In the genomic region with DNA sequence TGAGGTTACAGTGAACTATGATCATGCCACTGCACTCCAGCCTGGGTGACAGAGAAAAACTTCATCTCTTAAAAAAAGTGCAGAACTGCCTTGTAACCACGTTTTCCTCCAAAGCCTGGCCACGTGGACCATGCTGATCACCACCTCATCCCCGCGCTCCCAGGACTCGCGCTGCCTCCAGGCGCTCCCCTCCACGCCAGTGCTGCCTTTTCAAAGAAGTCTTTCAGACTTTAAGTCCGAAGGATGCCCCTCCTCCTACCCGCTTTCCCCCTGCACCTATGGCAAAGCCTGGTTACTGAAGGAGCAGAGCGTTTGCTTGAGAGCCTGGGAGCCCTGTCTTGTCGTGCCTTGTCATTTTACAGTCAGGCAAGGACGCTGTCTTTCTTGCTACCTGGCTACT, we compare ENCODE assay signal across 14 cellular contexts.
"Had no signal": no experiment of that assay in that cellular context is flagged by ENCODE, and none has a peak within 500 bp of the region (broad histone marks: within the 10 kb centered on the region; RNA-seq: fewer than 3 reads in every experiment).

No MANE protein-coding gene starts in this region.

- H3K27ac Mint-ChIP-seq: activated CD8-positive, alpha-beta T cell treated with anti-CD3 and anti-CD28 coated beads for 36 hours; activated naive CD8-positive, alpha-beta T cell treated with anti-CD3 and anti-CD28 coated beads, Interleukin-2, amount 50 U/mL, for 24 hours; dendritic cell treated with granulocyte-macrophage colony-stimulating factor and Interleukin-4, amounts not matched to agents 40 ng/mL and 50 ng/mL, for 4 days; natural killer cell treated with Interleukin-12 subunit alpha and Interleukin-12 subunit beta and Interleukin-15 and Interleukin-18, amount 100 ng/mL, for 72 hours had no signal

- ATAC-seq: activated CD8-positive, alpha-beta T cell treated with anti-CD3 and anti-CD28 coated beads for 36 hours; activated naive CD8-positive, alpha-beta T cell treated with anti-CD3 and anti-CD28 coated beads, Interleukin-2, amount 50 U/mL, for 24 hours; esophagus mucosa; lower lobe of right lung; natural killer cell treated with Interleukin-12 subunit alpha and Interleukin-12 subunit beta and Interleukin-15 and Interleukin-18, amount 100 ng/mL, for 72 hours had no signal

- H3K9me3 ChIP-seq: lower lobe of right lung, tibial artery, uterus had no signal

- H3K4me3 Mint-ChIP-seq: activated CD8-positive, alpha-beta T cell treated with anti-CD3 and anti-CD28 coated beads for 36 hours; activated naive CD8-positive, alpha-beta T cell treated with anti-CD3 and anti-CD28 coated beads, Interleukin-2, amount 50 U/mL, for 24 hours; dendritic cell treated with granulocyte-macrophage colony-stimulating factor and Interleukin-4, amounts not matched to agents 40 ng/mL and 50 ng/mL, for 4 days; natural killer cell treated with Interleukin-12 subunit alpha and Interleukin-12 subunit beta and Interleukin-15 and Interleukin-18, amount 100 ng/mL, for 72 hours; stimulated activated naive CD8-positive, alpha-beta T cell treated with anti-CD3 and anti-CD28 coated beads, Interleukin-15, Interleukin-2, amounts not matched to agents 100 ng/mL and 50 ng/mL, for 24 hours had no signal

- H3K36me3 Mint-ChIP-seq: natural killer cell treated with Interleukin-12 subunit alpha and Interleukin-12 subunit beta and Interleukin-15 and Interleukin-18, amount 100 ng/mL, for 72 hours had no signal

- H3K27ac ChIP-seq: lower lobe of right lung, uterus had no signal

- H3K27me3 ChIP-seq: tibial artery, uterus had no signal

- H3K4me1 ChIP-seq: uterus had no signal

- H3K9me3 Mint-ChIP-seq: activated CD8-positive, alpha-beta T cell treated with anti-CD3 and anti-CD28 coated beads for 36 hours; activated naive CD8-positive, alpha-beta T cell treated with anti-CD3 and anti-CD28 coated beads, Interleukin-2, amount 50 U/mL, for 24 hours; dendritic cell treated with granulocyte-macrophage colony-stimulating factor and Interleukin-4, amounts not matched to agents 40 ng/mL and 50 ng/mL, for 4 days; natural killer cell treated with Interleukin-12 subunit alpha and Interleukin-12 subunit beta and Interleukin-15 and Interleukin-18, amount 100 ng/mL, for 72 hours; stimulated activated naive CD8-positive, alpha-beta T cell treated with anti-CD3 and anti-CD28 coated beads, Interleukin-15, Interleukin-2, amounts not matched to agents 100 ng/mL and 50 ng/mL, for 24 hours had no signal

- H3K27me3 Mint-ChIP-seq: activated CD8-positive, alpha-beta T cell treated with anti-CD3 and anti-CD28 coated beads for 36 hours; activated naive CD8-positive, alpha-beta T cell treated with anti-CD3 and anti-CD28 coated beads, Interleukin-2, amount 50 U/mL, for 24 hours; dendritic cell treated with granulocyte-macrophage colony-stimulating factor and Interleukin-4, amounts not matched to agents 40 ng/mL and 50 ng/mL, for 4 days; natural killer cell treated with Interleukin-12 subunit alpha and Interleukin-12 subunit beta and Interleukin-15 and Interleukin-18, amount 100 ng/mL, for 72 hours; stimulated activated naive CD8-positive, alpha-beta T cell treated with anti-CD3 and anti-CD28 coated beads, Interleukin-15, Interleukin-2, amounts not matched to agents 100 ng/mL and 50 ng/mL, for 24 hours had no signal

- H3K36me3 ChIP-seq: uterus had no signal

- DNase-seq: activated CD4-positive, alpha-beta T cell treated with anti-CD3 and anti-CD28 coated beads for 4 hours; activated CD8-positive, alpha-beta memory T cell treated with anti-CD3 and anti-CD28 coated beads, Interleukin-2, amount 50 U/mL, for 4 hours; activated CD8-positive, alpha-beta T cell treated with anti-CD3 and anti-CD28 coated beads for 36 hours; activated naive CD4-positive, alpha-beta T cell; activated naive CD8-positive, alpha-beta T cell treated with anti-CD3 and anti-CD28 coated beads, Interleukin-2, amount 50 U/mL, for 24 hours; lower lobe of right lung; stimulated activated CD4-positive, alpha-beta T cell treated with anti-CD3 and anti-CD28 coated beads, Interleukin-4, amount 100 ng/mL, for 1 hour; stimulated activated CD8-positive, alpha-beta memory T cell treated with anti-CD3 and anti-CD28 coated beads, Interleukin-4, amount 100 ng/mL, for 48 hours; uterus had no signal

- H3K4me3 ChIP-seq: lower lobe of right lung, tibial artery, uterus had no signal
